Comparison of ENCODE assay signal across 16 cellular contexts in genomic region chr1:24894002-24894401, GRCh38. TPM values are rescaled to one million over a fixed set of nuclear protein-coding genes. Genes with fewer than 3 reads are reported as not detected.
A peak's percentile ranks its signal among the peaks of the same experiment; 100 is the strongest.
DNase-seq lines count a peak whose midpoint lies in the region; ATAC-seq and TF ChIP-seq lines count a peak whose summit lies in the region.
"Had no signal": no experiment of that assay in that cellular context is flagged by ENCODE, and none has a peak within 500 bp of the region (broad histone marks: within the 10 kb centered on the region; RNA-seq: fewer than 3 reads in every experiment).

No MANE protein-coding gene starts in this region.

- H3K4me1 ChIP-seq in Peyer's patch = peaks cover 0 to 19% (median 0%) of the 10 kb centered on the region in 4 donors
- H3K4me1 ChIP-seq in suprapubic skin = peaks cover 11% of the 10 kb centered on the region
- H3K4me1 ChIP-seq: BE2C had no signal

- H3K36me3 ChIP-seq in Peyer's patch (no peaks in the 10 kb centered on the region), suprapubic skin (no peaks in the 10 kb centered on the region)
- H3K36me3 ChIP-seq: BE2C had no signal

- peaks cover 5% of the 10 kb centered on the region for H3K36me3 Mint-ChIP-seq in activated naive CD4-positive, alpha-beta T cell treated with anti-CD3 and anti-CD28 coated beads for 36 hours (ENCODE audit: low read depth)
- peaks cover 11% of the 10 kb centered on the region for H3K36me3 Mint-ChIP-seq in memory B cell
- H3K36me3 Mint-ChIP-seq in stimulated activated naive B cell treated with anti-CD40 and anti-IgM and Interleukin-4, amounts not matched to agents 10 μg/mL and 1 μg/mL and 100 μg/mL, for 72 hours = peaks cover 26 to 50% of the 10 kb centered on the region in 2 donors
- H3K36me3 Mint-ChIP-seq: IgD-negative memory B cell had no signal

- CTCF ChIA-PET in activated naive CD4-positive, alpha-beta T cell treated with anti-CD3 and anti-CD28 coated beads for 36 hours (lab: Charles Lee) = no interaction called here

- TF ChIP-seq CTCF in Peyer's patch (IDR thresholded peaks at IDR 0.05) (no peak), suprapubic skin (IDR thresholded peaks at IDR 0.05) (no peak)

- peaks cover 2% of the 10 kb centered on the region for H3K4me1 Mint-ChIP-seq in activated naive CD4-positive, alpha-beta T cell treated with anti-CD3 and anti-CD28 coated beads for 36 hours (ENCODE audit: low read depth)
- peaks cover 6% of the 10 kb centered on the region for H3K4me1 Mint-ChIP-seq in memory B cell
- H3K4me1 Mint-ChIP-seq in stimulated activated naive B cell treated with anti-CD40 and anti-IgM and Interleukin-4, amounts not matched to agents 10 μg/mL and 1 μg/mL and 100 μg/mL, for 72 hours = peaks cover 23 to 25% of the 10 kb centered on the region in 2 donors

- H3K4me3 ChIP-seq in Peyer's patch = no peak overlapping the region
- no peak overlapping the region for H3K4me3 ChIP-seq in suprapubic skin

- peak overlapping the region in 1 of 4 donors; percentile 76 for H3K27ac ChIP-seq in Peyer's patch
- H3K27ac ChIP-seq in suprapubic skin = no peak overlapping the region

- no peaks in the 10 kb centered on the region for H3K27me3 Mint-ChIP-seq in activated naive CD4-positive, alpha-beta T cell treated with anti-CD3 and anti-CD28 coated beads for 36 hours (ENCODE audit: low read depth)
- peaks cover 2% of the 10 kb centered on the region for H3K27me3 Mint-ChIP-seq in memory B cell
- peaks cover 0 to 2% of the 10 kb centered on the region in 2 donors for H3K27me3 Mint-ChIP-seq in stimulated activated naive B cell treated with anti-CD40 and anti-IgM and Interleukin-4, amounts not matched to agents 10 μg/mL and 1 μg/mL and 100 μg/mL, for 72 hours

- WGBS in suprapubic skin = 83% methylated on average over 8 of the region's 8 CpGs

- H3K27me3 ChIP-seq in Peyer's patch = no peaks in the 10 kb centered on the region
- peaks cover 3% of the 10 kb centered on the region for H3K27me3 ChIP-seq in suprapubic skin
- H3K27me3 ChIP-seq: BE2C had no signal

- intact Hi-C loops in activated naive CD4-positive, alpha-beta T cell treated with anti-CD3 and anti-CD28 coated beads for 36 hours (cut with micrococcal nuclease) = no loop called here

- no peak overlapping the region for H3K27ac Mint-ChIP-seq in activated naive CD4-positive, alpha-beta T cell treated with anti-CD3 and anti-CD28 coated beads for 36 hours
- H3K27ac Mint-ChIP-seq in memory B cell = no peak overlapping the region
- H3K27ac Mint-ChIP-seq in stimulated activated naive B cell treated with anti-CD40 and anti-IgM and Interleukin-4, amounts not matched to agents 10 μg/mL and 1 μg/mL and 100 μg/mL, for 72 hours = no peak overlapping the region

- peaks cover 13% of the 10 kb centered on the region for H3K9me3 Mint-ChIP-seq in activated naive CD4-positive, alpha-beta T cell treated with anti-CD3 and anti-CD28 coated beads for 36 hours
- H3K9me3 Mint-ChIP-seq in memory B cell = peaks cover 10% of the 10 kb centered on the region
- H3K9me3 Mint-ChIP-seq in stimulated activated naive B cell treated with anti-CD40 and anti-IgM and Interleukin-4, amounts not matched to agents 10 μg/mL and 1 μg/mL and 100 μg/mL, for 72 hours = peaks cover 8 to 13% of the 10 kb centered on the region in 2 donors

- TF ChIP-seq EP300 in suprapubic skin (IDR thresholded peaks at IDR 0.05) = no peak

- H3K9me3 ChIP-seq in Peyer's patch = peaks cover 0 to 6% (median 0%) of the 10 kb centered on the region in 4 donors
- peaks cover 5% of the 10 kb centered on the region for H3K9me3 ChIP-seq in suprapubic skin
- H3K9me3 ChIP-seq: BE2C had no signal

- TF ChIP-seq POLR2A in Peyer's patch (IDR thresholded peaks at IDR 0.05) (no peak), suprapubic skin (IDR thresholded peaks at IDR 0.05) (no peak)

- peak; percentile 1 for DNase-seq in activated naive CD4-positive, alpha-beta T cell treated with Interleukin-2 at 50 U/mL for 16 hours
- DNase-seq in activated naive CD4-positive, alpha-beta T cell treated with anti-CD3 and anti-CD28 coated beads for 36 hours = no peak
- DNase-seq in Peyer's patch = peak in 2 of 3 donors; percentile 18 to 30
- no peak for DNase-seq in memory B cell (ENCODE audit: low spot score in 2 of 2)
- DNase-seq in suprapubic skin (ENCODE audit: low spot score in 2 of 2) = peak; percentile 7 to 66
- DNase-seq in hepatic stellate cell (ENCODE audit: low spot score) = no peak
- DNase-seq in stimulated activated naive B cell treated with anti-CD40 and anti-IgM and Interleukin-4, amounts not matched to agents 10 μg/mL and 1 μg/mL and 100 μg/mL, for 72 hours = no peak
- DNase-seq: BE2C; CD4-positive, alpha-beta memory T cell; DMS79; H7; NCI-H1436 treated with DMSO at 0.1 percent for 48 hours; NCI-H2081; NCI-H510A treated with DMSO at 0.1 percent for 48 hours had no signal

- no peak overlapping the region for H3K4me3 Mint-ChIP-seq in activated naive CD4-positive, alpha-beta T cell treated with anti-CD3 and anti-CD28 coated beads for 36 hours
- H3K4me3 Mint-ChIP-seq in memory B cell = no peak overlapping the region
- no peak overlapping the region for H3K4me3 Mint-ChIP-seq in stimulated activated naive B cell treated with anti-CD40 and anti-IgM and Interleukin-4, amounts not matched to agents 10 μg/mL and 1 μg/mL and 100 μg/mL, for 72 hours
- H3K4me3 Mint-ChIP-seq: CD4-positive, alpha-beta memory T cell; IgD-negative memory B cell had no signal

- ATAC-seq in memory B cell (ENCODE audit: low read depth) (peak; percentile 55), HG03135 (IDR thresholded peaks at IDR 0.05; ENCODE audit: unreplicated experiment) (no peak)
- no peak for ATAC-seq in stimulated activated naive B cell treated with anti-CD40 and anti-IgM and Interleukin-4, amounts not matched to agents 10 μg/mL and 1 μg/mL and 100 μg/mL, for 72 hours (replicated peaks)

RNA-seq across cellular contexts. Expression of gene RUNX3, which starts 36.1 kb away (rescaled TPM):
- total RNA-seq in activated naive CD4-positive, alpha-beta T cell treated with anti-CD3 and anti-CD28 coated beads for 36 hours = 10 to 100 TPM; 72.3 to 83.8 TPM
- total RNA-seq in Peyer's patch (1 to 10 TPM; 2.1 to 9.9 (median 6.0) TPM), suprapubic skin (10 to 100 TPM in 3 of 4 donors, 1 to 10 TPM in 1; 7.9 to 18.7 (median 13.8) TPM)

Comparison
In these comparisons a context has a peak if more than half of its experiments do, and no peak if none do; other contexts are left out.
1. DNase-seq: peak in activated naive CD4-positive, alpha-beta T cell treated with Interleukin-2 at 50 U/mL for 16 hours (single experiment), Peyer's patch (2 of 3) and suprapubic skin (2 of 2); none in activated naive CD4-positive, alpha-beta T cell treated with anti-CD3 and anti-CD28 coated beads for 36 hours (single experiment), memory B cell (0 of 2), hepatic stellate cell (single experiment) and stimulated activated naive B cell treated with anti-CD40 and anti-IgM and Interleukin-4, amounts not matched to agents 10 μg/mL and 1 μg/mL and 100 μg/mL, for 72 hours (single experiment).